Comparison of ENCODE assay signal across 25 cellular contexts in the genomic region with DNA sequence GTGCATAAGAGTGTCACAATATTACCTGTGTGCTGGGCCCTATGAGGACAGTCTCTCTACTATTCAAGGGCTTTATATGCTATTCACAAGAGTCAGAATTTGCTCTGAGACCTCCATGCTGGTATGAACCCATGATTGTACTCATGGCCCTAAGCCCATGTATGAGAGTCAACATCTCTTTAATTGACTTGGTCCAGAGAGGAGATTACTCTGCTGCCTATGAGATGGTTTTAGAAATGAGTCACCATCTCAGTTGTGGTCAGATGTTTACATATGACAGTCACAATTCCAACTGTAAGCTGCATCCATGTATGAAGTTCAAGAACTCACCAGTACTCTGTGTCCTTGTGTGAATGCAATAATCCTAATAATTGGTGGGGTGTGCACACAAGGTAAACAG. TPM values are rescaled to one million over a fixed set of nuclear protein-coding genes. Genes with fewer than 3 reads are reported as not detected.
DNase-seq lines count a peak whose midpoint lies in the region; ATAC-seq and TF ChIP-seq lines count a peak whose summit lies in the region.
"Had no signal": no experiment of that assay in that cellular context is flagged by ENCODE, and none has a peak within 500 bp of the region (broad histone marks: within the 10 kb centered on the region; RNA-seq: fewer than 3 reads in every experiment).

No MANE protein-coding gene starts in this region.

- DNase-seq in DMS53 (lab: John Stamatoyannopoulos, UW) (peak; percentile 47), DMS53 treated with DMSO at 0.1 percent for 48 hours (lab: John Stamatoyannopoulos, UW; ENCODE audit: unreplicated experiment) (no peak), PC-3 (peak; percentile 8), NCI-H2081 (lab: John Stamatoyannopoulos, UW) (no peak), MM.1S (no peak)
- DNase-seq in activated naive CD4-positive, alpha-beta T cell treated with anti-CD3 and anti-CD28 coated beads, Interleukin-2, amount 50 U/mL, for 72 hours (ENCODE audit: low spot score in 2 of 2), result no peak
- DNase-seq in activated naive CD4-positive, alpha-beta T cell treated with Interleukin-2 at 50 U/mL for 16 hours, result no peak
- DNase-seq in stimulated activated effector memory CD8-positive, alpha-beta T cell treated with anti-CD3 and anti-CD28 coated beads, Interleukin-12 subunit alpha, Interleukin-12 subunit beta, amount 100 ng/mL, for 72 hours (ENCODE audit: low spot score in 2 of 2), result no peak
- DNase-seq: AML-193; CD4-positive, alpha-beta T cell; CD8-positive, alpha-beta T cell; DMS 273 treated with DMSO at 0.1 percent for 48 hours; DMS153; DMS79; DND-41; EL; GDM1 had no signal

- POLR2A ChIA-PET in PC-3 (lab: Charles Lee; ENCODE audit: unreplicated experiment), result no interaction called here

- H3K9me3 Mint-ChIP-seq in activated naive CD4-positive, alpha-beta T cell treated with anti-CD3 and anti-CD28 coated beads, Interleukin-2, amount 50 U/mL, for 72 hours, result peaks cover 3 to 15% of the 10 kb centered on the region in 2 donors
- no peaks in the 10 kb centered on the region for H3K9me3 Mint-ChIP-seq in stimulated activated effector memory CD8-positive, alpha-beta T cell treated with anti-CD3 and anti-CD28 coated beads, Interleukin-12 subunit alpha, Interleukin-12 subunit beta, amount 100 ng/mL, for 72 hours
- H3K9me3 Mint-ChIP-seq: CD4-positive, alpha-beta T cell; CD8-positive, alpha-beta T cell had no signal

- no TSS peak for BruUV-seq in PC-3 (replicated peaks; lab: Mats Ljungman, UMichigan)

- H3K9me2 ChIP-seq in PC-3 (replicated peaks; ENCODE audit: low read length) (no peaks in the 10 kb centered on the region), MM.1S (replicated peaks; ENCODE audit: insufficient read depth, low read length) (no peaks in the 10 kb centered on the region)

- intact Hi-C loops in PC-3 (cut with micrococcal nuclease), result no loop called here

- no peak overlapping the region for H3K4me3 Mint-ChIP-seq in stimulated activated effector memory CD8-positive, alpha-beta T cell treated with anti-CD3 and anti-CD28 coated beads, Interleukin-12 subunit alpha, Interleukin-12 subunit beta, amount 100 ng/mL, for 72 hours
- H3K4me3 Mint-ChIP-seq: B cell; CD4-positive, alpha-beta T cell; CD8-positive, alpha-beta T cell had no signal

- TF ChIP-seq CTCF in PC-3 (conservative IDR thresholded peaks at IDR 0.05; ENCODE audit: low read depth, low read length), result no peak
- TF ChIP-seq CTCF in MM.1S (IDR thresholded peaks at IDR 0.05; ENCODE audit: low read length), result no peak

- H3K9ac ChIP-seq in PC-3 (ENCODE audit: low read length) (no peak overlapping the region), MM.1S (ENCODE audit: low read length) (no peak overlapping the region)
- H3K9ac ChIP-seq: BLaER1 treated with 17β-estradiol and CSF1 and Interleukin-3, amounts not matched to agents 10 nM and 100 nM had no signal

- no peak overlapping the region for H3K4me2 ChIP-seq in PC-3 (ENCODE audit: low read length)
- H3K4me2 ChIP-seq in MM.1S (ENCODE audit: low read depth, low read length), result no peak overlapping the region
- H3K4me2 ChIP-seq: A549; BLaER1 treated with 17β-estradiol and CSF1 and Interleukin-3, amounts not matched to agents 10 nM and 100 nM had no signal

- no peak overlapping the region for H3K27ac Mint-ChIP-seq in activated naive CD4-positive, alpha-beta T cell treated with anti-CD3 and anti-CD28 coated beads, Interleukin-2, amount 50 U/mL, for 72 hours
- H3K27ac Mint-ChIP-seq in stimulated activated effector memory CD8-positive, alpha-beta T cell treated with anti-CD3 and anti-CD28 coated beads, Interleukin-12 subunit alpha, Interleukin-12 subunit beta, amount 100 ng/mL, for 72 hours, result no peak overlapping the region
- H3K27ac Mint-ChIP-seq: B cell; CD4-positive, alpha-beta T cell; CD8-positive, alpha-beta T cell had no signal

- H4K20me1 ChIP-seq in PC-3 (ENCODE audit: low read length) (no peaks in the 10 kb centered on the region), MM.1S (ENCODE audit: insufficient read depth, low read length) (no peaks in the 10 kb centered on the region)
- H4K20me1 ChIP-seq: BLaER1 treated with 17β-estradiol and CSF1 and Interleukin-3, amounts not matched to agents 10 nM and 100 nM had no signal

- H3K36me3 Mint-ChIP-seq in activated naive CD4-positive, alpha-beta T cell treated with anti-CD3 and anti-CD28 coated beads, Interleukin-2, amount 50 U/mL, for 72 hours, result peaks cover 0 to 5% of the 10 kb centered on the region in 2 donors
- no peaks in the 10 kb centered on the region for H3K36me3 Mint-ChIP-seq in stimulated activated effector memory CD8-positive, alpha-beta T cell treated with anti-CD3 and anti-CD28 coated beads, Interleukin-12 subunit alpha, Interleukin-12 subunit beta, amount 100 ng/mL, for 72 hours
- H3K36me3 Mint-ChIP-seq: CD8-positive, alpha-beta T cell had no signal

- H3K4me1 ChIP-seq in PC-3 (ENCODE audit: insufficient read depth, low read length) (no peaks in the 10 kb centered on the region), MM.1S (ENCODE audit: low read length) (no peaks in the 10 kb centered on the region)
- H3K4me1 ChIP-seq: A549; BLaER1 treated with 17β-estradiol and CSF1 and Interleukin-3, amounts not matched to agents 10 nM and 100 nM had no signal

- H3K36me3 ChIP-seq in PC-3 (ENCODE audit: low read depth, low read length), result no peaks in the 10 kb centered on the region; the same call in 1 of the 2 replicates
- no peaks in the 10 kb centered on the region for H3K36me3 ChIP-seq in MM.1S (replicated peaks; ENCODE audit: insufficient read depth, low read length)
- H3K36me3 ChIP-seq: BLaER1 treated with 17β-estradiol and CSF1 and Interleukin-3, amounts not matched to agents 10 nM and 100 nM had no signal

- H3K79me2 ChIP-seq in PC-3 (ENCODE audit: low read length) (no peaks in the 10 kb centered on the region), MM.1S (ENCODE audit: low read length) (no peaks in the 10 kb centered on the region)

- H3K9me3 ChIP-seq in PC-3 (ENCODE audit: low read length) (no peaks in the 10 kb centered on the region), MM.1S (replicated peaks; ENCODE audit: insufficient read depth, low read length) (no peaks in the 10 kb centered on the region)

- H3K27me3 ChIP-seq in PC-3 (ENCODE audit: low read length) (no peaks in the 10 kb centered on the region), MM.1S (replicated peaks; ENCODE audit: insufficient read depth, low read length) (no peaks in the 10 kb centered on the region)
- H3K27me3 ChIP-seq: BLaER1 treated with 17β-estradiol and CSF1 and Interleukin-3, amounts not matched to agents 10 nM and 100 nM had no signal

- H2AFZ ChIP-seq in PC-3 (ENCODE audit: low read length) (no peak overlapping the region), MM.1S (ENCODE audit: low read length) (no peak overlapping the region)

- H3K27ac ChIP-seq in PC-3 (ENCODE audit: low read length) (no peak overlapping the region), MM.1S (ENCODE audit: low read length) (no peak overlapping the region)
- H3K27ac ChIP-seq: 22Rv1; A549; BLaER1 treated with 17β-estradiol and CSF1 and Interleukin-3, amounts not matched to agents 10 nM and 100 nM; C4-2B had no signal

- ATAC-seq in activated naive CD4-positive, alpha-beta T cell treated with anti-CD3 and anti-CD28 coated beads, Interleukin-2, amount 50 U/mL, for 72 hours, result peak; percentile 46 to 64
- ATAC-seq in PC-3, result no peak
- ATAC-seq in stimulated activated effector memory CD8-positive, alpha-beta T cell treated with anti-CD3 and anti-CD28 coated beads, Interleukin-12 subunit alpha, Interleukin-12 subunit beta, amount 100 ng/mL, for 72 hours, result peak; percentile 62
- ATAC-seq: A549; CD8-positive, alpha-beta T cell; GM12878 had no signal

- H3K4me3 ChIP-seq in PC-3 (ENCODE audit: low read length) (no peak overlapping the region), MM.1S (ENCODE audit: low read length) (no peak overlapping the region)
- H3K4me3 ChIP-seq: A549; BLaER1 treated with 17β-estradiol and CSF1 and Interleukin-3, amounts not matched to agents 10 nM and 100 nM; GM12878 had no signal

- H3K4me1 Mint-ChIP-seq in stimulated activated effector memory CD8-positive, alpha-beta T cell treated with anti-CD3 and anti-CD28 coated beads, Interleukin-12 subunit alpha, Interleukin-12 subunit beta, amount 100 ng/mL, for 72 hours, result no peaks in the 10 kb centered on the region
- H3K4me1 Mint-ChIP-seq: B cell had no signal

- CTCF ChIA-PET in PC-3 (lab: Charles Lee), result no interaction called here

- H3F3A ChIP-seq in PC-3 (ENCODE audit: low read length, unreplicated experiment), result no peaks in the 10 kb centered on the region
- H3F3A ChIP-seq in MM.1S (ENCODE audit: insufficient read depth, low read length), result no peaks in the 10 kb centered on the region

RNA-seq across cellular contexts. Expression of gene ZNF208, which starts 19.9 kb away (rescaled TPM):
- total RNA-seq in activated naive CD4-positive, alpha-beta T cell treated with anti-CD3 and anti-CD28 coated beads, Interleukin-2, amount 50 U/mL, for 72 hours, result 1 to 10 TPM; 2.1 to 4.2 TPM
- total RNA-seq in PC-3 (2014; rRNA removed), result not detected in 2 replicates
- total RNA-seq: A172, G401, GM12878 had no signal

RNA-seq across cellular contexts. Expression of gene ZNF257, which starts 21.6 kb away (rescaled TPM):
- total RNA-seq in activated naive CD4-positive, alpha-beta T cell treated with anti-CD3 and anti-CD28 coated beads, Interleukin-2, amount 50 U/mL, for 72 hours, result 10 to 100 TPM; 12.4 to 12.5 TPM
- total RNA-seq in PC-3 (2014; rRNA removed), result not detected in 2 replicates
- total RNA-seq: A172, G401, GM12878 had no signal

Comparison
In these comparisons a context has a peak if more than half of its experiments do, and no peak if none do; other contexts are left out.
1. DNase-seq: peak in DMS53 (single experiment) and PC-3 (single experiment); none in DMS53 treated with DMSO at 0.1 percent for 48 hours (single experiment), activated naive CD4-positive, alpha-beta T cell treated with anti-CD3 and anti-CD28 coated beads, Interleukin-2, amount 50 U/mL, for 72 hours (0 of 2), activated naive CD4-positive, alpha-beta T cell treated with Interleukin-2 at 50 U/mL for 16 hours (single experiment), stimulated activated effector memory CD8-positive, alpha-beta T cell treated with anti-CD3 and anti-CD28 coated beads, Interleukin-12 subunit alpha, Interleukin-12 subunit beta, amount 100 ng/mL, for 72 hours (0 of 2), NCI-H2081 (0 of 2) and MM.1S (single experiment).
2. RNA of gene ZNF257, which starts 21.6 kb away (total RNA-seq): 12.4 to 12.5 TPM in activated naive CD4-positive, alpha-beta T cell treated with anti-CD3 and anti-CD28 coated beads, Interleukin-2, amount 50 U/mL, for 72 hours; not detected in PC-3; every median in the first group is over 10 times any median in the second.